In the genomic region with DNA sequence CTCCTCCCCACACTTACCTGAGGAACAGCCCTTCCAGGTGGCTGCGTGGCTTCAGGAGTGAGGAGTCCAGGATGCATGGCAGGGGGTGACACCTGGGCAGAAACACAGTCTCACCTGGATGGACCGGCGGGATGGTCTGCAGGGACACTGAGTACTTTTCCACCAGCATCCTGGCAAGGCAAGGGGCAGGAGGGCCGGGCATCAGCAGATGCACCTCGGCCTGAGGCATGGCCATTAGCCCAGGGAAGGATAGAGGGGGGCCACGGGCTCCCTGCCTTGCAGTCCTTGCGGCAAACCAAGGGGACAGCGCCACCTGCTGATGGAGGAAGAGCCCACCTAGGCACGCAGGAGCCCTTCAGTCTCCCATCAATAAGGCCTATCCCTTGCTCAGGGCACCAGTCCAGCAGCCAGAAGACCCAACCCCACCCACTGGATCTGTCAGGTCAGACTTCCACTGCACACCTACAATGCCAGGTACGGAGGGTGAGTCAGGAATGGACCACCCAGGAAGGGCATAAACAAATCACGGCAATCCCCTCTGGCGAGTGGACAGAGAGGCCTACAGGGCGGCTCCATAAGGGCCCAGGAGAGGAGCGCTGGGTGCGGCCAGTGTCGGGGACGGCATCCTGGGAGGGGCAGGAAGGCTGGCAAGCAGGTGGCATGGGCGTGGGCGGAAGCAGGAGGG, we compare ENCODE assay signal across 8 cellular contexts. TPM values are rescaled to one million over a fixed set of nuclear protein-coding genes. Genes with fewer than 3 reads are reported as not detected.
DNase-seq lines count a peak whose midpoint lies in the region; ATAC-seq and TF ChIP-seq lines count a peak whose summit lies in the region.

No MANE protein-coding gene starts in this region.

- ATAC-seq in HG03342 (IDR thresholded peaks at IDR 0.05; ENCODE audit: unreplicated experiment), result peak; percentile 61
- ATAC-seq in left lobe of liver, result peak; percentile 98
- ATAC-seq in HG03521 (IDR thresholded peaks at IDR 0.05; ENCODE audit: unreplicated experiment), result no peak

- TF ChIP-seq CTCF in GM12874 (IDR thresholded peaks at IDR 0.05; ENCODE audit: insufficient read depth, low read depth, low read length), result peak; percentile 97

- peak; percentile 18 for DNase-seq in NCI-H524 treated with DMSO at 0.1 percent for 48 hours (lab: John Stamatoyannopoulos, UW)
- peak; percentile 81 to 85 for DNase-seq in activated CD4-positive, alpha-beta T cell treated with anti-CD3 and anti-CD28 coated beads for 4 hours
- peak; percentile 84 to 89 for DNase-seq in cerebellar nuclear complex (lab: John Stamatoyannopoulos, UW)
- peak; percentile 78 for DNase-seq in left lobe of liver (ENCODE audit: low spot score)
- DNase-seq in stimulated activated CD4-positive, alpha-beta T cell treated with anti-CD3 and anti-CD28 coated beads, Interleukin-4, amount 100 ng/mL, for 4 hours, result peak; percentile 72 to 82

RNA-seq across cellular contexts. Expression of gene FAM178B, which starts 26.0 kb away (rescaled TPM):
- total RNA-seq in left lobe of liver, result 0.43 TPM

Comparison
In these comparisons a context has a peak if more than half of its experiments do, and no peak if none do; other contexts are left out.
1. DNase-seq: peak in every context shown above with its lines; median percentile 86 in cerebellar nuclear complex; 83 in activated CD4-positive, alpha-beta T cell treated with anti-CD3 and anti-CD28 coated beads for 4 hours; 78 in left lobe of liver; 77 in stimulated activated CD4-positive, alpha-beta T cell treated with anti-CD3 and anti-CD28 coated beads, Interleukin-4, amount 100 ng/mL, for 4 hours; 18 in NCI-H524 treated with DMSO at 0.1 percent for 48 hours.